Comparison of ENCODE assay signal across 27 cellular contexts in genomic region chr1:217498209-217498608, GRCh38.
"Had no signal": no experiment of that assay in that cellular context is flagged by ENCODE, and none has a peak within 500 bp of the region (broad histone marks: within the 10 kb centered on the region; RNA-seq: fewer than 3 reads in every experiment).

No MANE protein-coding gene starts in this region.

- DNase-seq: activated CD4-positive, alpha-beta T cell treated with anti-CD3 and anti-CD28 coated beads for 4 hours; activated CD4-positive, alpha-beta T cell treated with anti-CD3 and anti-CD28 coated beads, Interleukin-2, amount 50 U/mL, for 4 hours; activated CD8-positive, alpha-beta memory T cell treated with anti-CD3 and anti-CD28 coated beads, Interleukin-2, amount 50 U/mL, for 48 hours; activated CD8-positive, alpha-beta T cell treated with anti-CD3 and anti-CD28 coated beads, Interleukin-2, amount 10 ng/mL, durations not matched to agents 7 days and 5 days; activated naive CD4-positive, alpha-beta T cell treated with anti-CD3 and anti-CD28 coated beads, Interleukin-2, amount 50 U/mL, for 16 hours; activated naive CD8-positive, alpha-beta T cell treated with anti-CD3 and anti-CD28 coated beads, Interleukin-2, amount 10 ng/mL, durations not matched to agents 7 days and 5 days; activated T-cell treated with anti-CD3 and anti-CD28 coated beads, Interleukin-2, amount 50 U/mL, for 1 hour; adrenal gland; anterior cingulate cortex; caudate nucleus; MG63; MV-4-11; NCI-H1092 treated with DMSO at 0.1 percent for 48 hours; NCI-H1417 treated with DMSO at 0.1 percent for 48 hours; NCI-H1694; NCI-H2029; NCI-H2107; NCI-H2171 treated with DMSO at 0.1 percent for 48 hours; NCI-H345; NCI-H510A; PC-3; SIG-M5; SK-N-SH; T-helper 1 cell; WERI-Rb-1 had no signal

- FAIRE-seq: RCC 7860 had no signal

- H3K4me2 ChIP-seq: SK-N-SH had no signal

- H3K36me3 ChIP-seq: adrenal gland, WERI-Rb-1 had no signal

- H3K9me3 ChIP-seq: MG63, SK-N-SH had no signal

- H3K27me3 ChIP-seq: adrenal gland, MG63 had no signal

- H3K4me1 ChIP-seq: adrenal gland had no signal

- H3K9ac ChIP-seq: SK-N-SH had no signal

- H3K27ac ChIP-seq: adrenal gland, WERI-Rb-1 had no signal

- ATAC-seq: activated CD4-positive, CD25-positive, alpha-beta regulatory T cell treated with anti-CD3 and anti-CD28 coated beads, Interleukin-2, amount 50 U/mL, for 24 hours; activated CD8-positive, alpha-beta T cell treated with anti-CD3 and anti-CD28 coated beads, Interleukin-2, amount 10 ng/mL, durations not matched to agents 7 days and 5 days; PC-3 had no signal

- H3K4me3 ChIP-seq: adrenal gland, MG63 had no signal
